14 cellular contexts compared by ENCODE assay signal in genomic region chr22:23533771-23534191, GRCh38. TPM values are rescaled to one million over a fixed set of nuclear protein-coding genes. Genes with fewer than 3 reads are reported as not detected.
DNase-seq lines count a peak whose midpoint lies in the region; TF ChIP-seq lines count a peak whose summit lies in the region.
"Had no signal": no experiment of that assay in that cellular context is flagged by ENCODE, and none has a peak within 500 bp of the region (broad histone marks: within the 10 kb centered on the region; RNA-seq: fewer than 3 reads in every experiment).

No MANE protein-coding gene starts in this region.

- H3K4me3 ChIP-seq in NT2/D1 (ENCODE audit: insufficient read length, low read depth) (peak overlapping the region; percentile 11), fibroblast of pulmonary artery (replicated peaks; ENCODE audit: low read depth, low read length) (no peak overlapping the region), neural progenitor cell (no peak overlapping the region), PC-9 (no peak overlapping the region), mammary epithelial cell (replicated peaks in 1 of 3; ENCODE audit: insufficient read depth in 1 of 3, low read depth in 2 of 3, low read length in 3 of 3) (no peak overlapping the region)

- intact Hi-C loops in PC-9 (cut with micrococcal nuclease; ENCODE audit: unreplicated experiment) = loop anchor here (10.0 kb wide), 1 partner anchor 129 kb away; no protein-coding TSS in a partner anchor
- intact Hi-C loops in mammary epithelial cell (cut with micrococcal nuclease) = no loop called here

- no peaks in the 10 kb centered on the region for H4K20me1 ChIP-seq in neural progenitor cell (ENCODE audit: low read depth)
- no peaks in the 10 kb centered on the region for H4K20me1 ChIP-seq in PC-9 (ENCODE audit: insufficient read depth)
- H4K20me1 ChIP-seq in mammary epithelial cell (ENCODE audit: insufficient read depth, low read length) = no peaks in the 10 kb centered on the region

- H3K4me2 ChIP-seq in neural progenitor cell (peak overlapping the region; percentile 61), PC-9 (no peak overlapping the region), mammary epithelial cell (ENCODE audit: insufficient read depth, low read depth, low read length) (no peak overlapping the region)

- TF ChIP-seq CTCF in C4-2B (conservative IDR thresholded peaks at IDR 0.05) = no peak
- no peak for TF ChIP-seq CTCF in fibroblast of pulmonary artery (IDR thresholded peaks at IDR 0.05; ENCODE audit: low read length, missing control alignments)
- no peak for TF ChIP-seq CTCF in neural progenitor cell (IDR thresholded peaks at IDR 0.05)
- no peak for TF ChIP-seq CTCF in PC-9 (conservative IDR thresholded peaks at IDR 0.05)
- no peak for TF ChIP-seq CTCF in mammary epithelial cell (conservative IDR thresholded peaks at IDR 0.05 in 1 of 2, IDR thresholded peaks at IDR 0.05 in 1 of 2; ENCODE audit: extremely low read depth in 1 of 2, insufficient read depth in 1 of 2, low read depth in 1 of 2, low read length in 2 of 2)

- H3K4me1 Mint-ChIP-seq in neural progenitor cell = peaks cover 77% of the 10 kb centered on the region

- no peaks in the 10 kb centered on the region for H3K36me3 Mint-ChIP-seq in neural progenitor cell

- peaks cover 8% of the 10 kb centered on the region for H3F3A ChIP-seq in neural progenitor cell (ENCODE audit: low read depth)
- no peaks in the 10 kb centered on the region for H3F3A ChIP-seq in PC-9 (ENCODE audit: insufficient read depth, low read depth)

- no peak for DNase-seq in NT2/D1 (ENCODE audit: low read depth, low spot score)
- DNase-seq in fibroblast of pulmonary artery (ENCODE audit: low read depth) = peak; percentile 48
- DNase-seq in neural progenitor cell (ENCODE audit: low spot score) = no peak
- no peak for DNase-seq in cortex of kidney (lab: John Stamatoyannopoulos, UW)
- no peak for DNase-seq in NOMO-1 (lab: John Stamatoyannopoulos, UW; ENCODE audit: unreplicated experiment in 2 of 2)
- DNase-seq in PC-9 = no peak
- no peak for DNase-seq in mammary epithelial cell
- DNase-seq: amniotic stem cell, foreskin keratinocyte had no signal

- H3K27me3 Mint-ChIP-seq in neural progenitor cell (ENCODE audit: insufficient read depth, low read depth) = peaks cover 2% of the 10 kb centered on the region

- H3K27me3 ChIP-seq in NT2/D1 (ENCODE audit: insufficient read depth, insufficient read length) (no peaks in the 10 kb centered on the region), neural progenitor cell (peaks cover 20% of the 10 kb centered on the region), PC-9 (ENCODE audit: insufficient read depth, low read depth) (peaks cover 91% of the 10 kb centered on the region), mammary epithelial cell (ENCODE audit: insufficient read depth, low read length) (peaks cover 2% of the 10 kb centered on the region)
- H3K27me3 ChIP-seq: BE2C had no signal

- CTCF ChIA-PET in PC-9 (lab: Charles Lee) (no interaction called here), mammary epithelial cell (lab: Charles Lee; ENCODE audit: low non-redundant PET) (no interaction called here)

- H3K9me3 ChIP-seq in NT2/D1 (ENCODE audit: insufficient read depth, low read length) (no peaks in the 10 kb centered on the region), neural progenitor cell (ENCODE audit: low read depth) (no peaks in the 10 kb centered on the region), PC-9 (ENCODE audit: insufficient read depth, low read depth) (no peaks in the 10 kb centered on the region), mammary epithelial cell (replicated peaks; ENCODE audit: insufficient read depth, low read length) (no peaks in the 10 kb centered on the region)
- H3K9me3 ChIP-seq: BE2C had no signal

- H3K9ac ChIP-seq in NT2/D1 (ENCODE audit: insufficient read length, low read depth) = peak overlapping the region; percentile 76
- H3K9ac ChIP-seq in neural progenitor cell = no peak overlapping the region
- H3K9ac ChIP-seq in mammary epithelial cell (ENCODE audit: insufficient read depth, low read length) = no peak overlapping the region

- H3K27ac Mint-ChIP-seq in neural progenitor cell = peak overlapping the region; percentile 98
- H3K27ac Mint-ChIP-seq: T-helper 2 cell treated with Interferon-gamma antibody and Interleukin-4, amounts not matched to agents 5 μg/mL and 100 μg/mL, for 36 hours had no signal

- H3K79me2 ChIP-seq in neural progenitor cell (ENCODE audit: low read depth) (no peaks in the 10 kb centered on the region), PC-9 (ENCODE audit: low read depth) (no peaks in the 10 kb centered on the region), mammary epithelial cell (ENCODE audit: insufficient read depth, low read length) (no peaks in the 10 kb centered on the region)

- H3K27ac ChIP-seq in C4-2B (peak overlapping the region; percentile 4; the same call in 1 of the 2 replicates), neural progenitor cell (no peak overlapping the region), PC-9 (no peak overlapping the region), mammary epithelial cell (ENCODE audit: insufficient read depth, low read depth, low read length) (no peak overlapping the region)
- H3K27ac ChIP-seq: foreskin keratinocyte had no signal

- dilution Hi-C loops in mammary epithelial cell (cut with HindIII; ENCODE audit: low sequenced_read_pairs) = loop anchor here (10.0 kb wide), 1 partner anchor 301 kb away; the partner anchor contains the start of gene DERL3

- in situ Hi-C loops in mammary epithelial cell (cut with MboI; ENCODE audit: low sequenced_read_pairs in 2 of 2) = loop anchor here (10.0 to 25.0 kb wide), 2 partner anchors 119 to 304 kb away; partner anchors contain the start of gene DERL3 (in 1 of the 2)

- peaks cover 34% of the 10 kb centered on the region for H3K4me1 ChIP-seq in NT2/D1 (ENCODE audit: insufficient read depth, insufficient read length)
- peaks cover 46% of the 10 kb centered on the region for H3K4me1 ChIP-seq in neural progenitor cell
- H3K4me1 ChIP-seq in PC-9 (replicated peaks; ENCODE audit: insufficient read depth) = no peaks in the 10 kb centered on the region
- H3K4me1 ChIP-seq in mammary epithelial cell (ENCODE audit: insufficient read depth, low read length) = no peaks in the 10 kb centered on the region
- H3K4me1 ChIP-seq: foreskin keratinocyte had no signal

- no peaks in the 10 kb centered on the region for H3K9me2 ChIP-seq in PC-9 (ENCODE audit: insufficient read depth)

- H2AFZ ChIP-seq in neural progenitor cell (replicated peaks) (peak overlapping the region; percentile 79), PC-9 (no peak overlapping the region), mammary epithelial cell (ENCODE audit: low read depth, low read length) (no peak overlapping the region)

- no TSS peak for BruUV-seq in PC-9 (replicated peaks; lab: Mats Ljungman, UMichigan)
- BruUV-seq in mammary epithelial cell (replicated peaks; lab: Mats Ljungman, UMichigan) = no TSS peak

- H3K36me3 ChIP-seq in NT2/D1 (ENCODE audit: insufficient read depth, insufficient read length, low read length) (peaks cover 15% of the 10 kb centered on the region), neural progenitor cell (no peaks in the 10 kb centered on the region), PC-9 (ENCODE audit: low read depth) (no peaks in the 10 kb centered on the region), mammary epithelial cell (ENCODE audit: insufficient read depth, low read length) (no peaks in the 10 kb centered on the region)
- H3K36me3 ChIP-seq: BE2C had no signal

- POLR2A ChIA-PET in PC-9 (lab: Charles Lee; ENCODE audit: unreplicated experiment) = no interaction called here

- no peaks in the 10 kb centered on the region for H3K9me3 Mint-ChIP-seq in neural progenitor cell
- H3K9me3 Mint-ChIP-seq: T-helper 2 cell treated with Interferon-gamma antibody and Interleukin-4, amounts not matched to agents 5 μg/mL and 100 μg/mL, for 36 hours had no signal

- 40% methylated on average over 1 of the region's 8 CpGs for WGBS in mammary epithelial cell (ENCODE audit: low coverage, missing lambda C conversion rate)

- peak overlapping the region; percentile 63 for H3K4me3 Mint-ChIP-seq in neural progenitor cell
- H3K4me3 Mint-ChIP-seq: T-helper 2 cell treated with Interferon-gamma antibody and Interleukin-4, amounts not matched to agents 5 μg/mL and 100 μg/mL, for 36 hours had no signal

RNA-seq across cellular contexts. Expression of gene IGLL1, which starts 46.3 kb away (rescaled TPM):
- total RNA-seq in neural progenitor cell (ENCODE audit: low replicate concordance) (not detected in 2 replicates), PC-9 (2021) (not detected in 2 replicates), mammary epithelial cell (not detected)
- not detected for polyA plus RNA-seq in mammary epithelial cell
- not detected for polyA minus RNA-seq in mammary epithelial cell
- total RNA-seq: foreskin keratinocyte, kidney epithelial cell, osteoblast had no signal
- polyA plus RNA-seq: foreskin keratinocyte had no signal
